In the genomic region with DNA sequence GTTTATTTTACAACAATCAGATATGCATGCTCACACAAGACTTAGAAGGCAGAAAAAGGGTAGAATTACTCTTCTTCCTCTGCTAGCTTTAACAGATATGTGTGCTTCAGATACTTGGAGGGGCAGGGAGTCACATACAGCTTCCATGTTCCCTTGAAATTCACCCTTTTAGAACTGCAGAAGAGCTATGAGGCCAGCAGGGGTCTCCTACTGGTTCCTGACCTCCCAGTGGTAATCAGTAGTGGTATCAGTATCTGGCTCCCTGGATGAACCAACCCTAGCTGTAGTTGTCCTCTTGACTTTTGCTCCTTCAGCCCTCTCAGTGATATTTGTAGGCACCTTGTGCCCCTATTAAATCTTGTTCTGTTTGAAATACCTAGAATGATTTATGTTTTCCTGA, we compare ENCODE assay signal across 9 cellular contexts.
DNase-seq lines count a peak whose midpoint lies in the region; ATAC-seq, FAIRE-seq and TF ChIP-seq lines count a peak whose summit lies in the region.
"Had no signal": no experiment of that assay in that cellular context is flagged by ENCODE, and none has a peak within 500 bp of the region (broad histone marks: within the 10 kb centered on the region; RNA-seq: fewer than 3 reads in every experiment).

No MANE protein-coding gene starts in this region.

- ATAC-seq in upper lobe of left lung (ENCODE audit: low FRiP score in 2 of 2) = no peak

- H3K36me3 ChIP-seq in SJCRH30 (no peaks in the 10 kb centered on the region), upper lobe of left lung (no peaks in the 10 kb centered on the region)

- TF ChIP-seq POLR2A in upper lobe of left lung (IDR thresholded peaks at IDR 0.05) = no peak

- no peak for FAIRE-seq in D721Med (lab: Jason Lieb, UNC)
- FAIRE-seq: TTC549 had no signal

- TF ChIP-seq CTCF in D721Med (IDR thresholded peaks at IDR 0.05; ENCODE audit: insufficient read depth, missing control alignments) (peak; percentile 14), upper lobe of left lung (IDR thresholded peaks at IDR 0.05) (no peak)

- no peak for DNase-seq in D721Med (ENCODE audit: insufficient read length, low spot score)
- DNase-seq in HEK293T (ENCODE audit: extremely low spot score) = peak; percentile 52
- peak; percentile 26 to 42 for DNase-seq in SJCRH30
- DNase-seq in iPS DF 19.7 (ENCODE audit: low read depth, low spot score) = peak; percentile 35
- DNase-seq in NCI-H1436 treated with DMSO at 0.1 percent for 48 hours (lab: John Stamatoyannopoulos, UW) = no peak
- no peak for DNase-seq in DMS153 (lab: John Stamatoyannopoulos, UW)
- no peak for DNase-seq in upper lobe of left lung
- DNase-seq in NCI-H524 treated with DMSO at 0.1 percent for 48 hours (lab: John Stamatoyannopoulos, UW) = no peak

- CTCF ChIA-PET in HEK293T (lab: Yijun Ruan, JAX) = interaction anchor here (0.8 to 0.9 kb wide), 2 partner anchors 20 to 143 kb away, joined by 3 to 5 read pairs; no protein-coding TSS in a partner anchor

- H3K27me3 ChIP-seq in SJCRH30 = no peaks in the 10 kb centered on the region
- H3K27me3 ChIP-seq in upper lobe of left lung = no peaks in the 10 kb centered on the region

- H3K4me1 ChIP-seq in SJCRH30 (peaks cover 4% of the 10 kb centered on the region; the same call in 1 of the 2 replicates), upper lobe of left lung (no peaks in the 10 kb centered on the region)

- POLR2A ChIA-PET in HEK293T (lab: Yijun Ruan, JAX) = no interaction called here

- H3K27ac ChIP-seq in SJCRH30 (no peak overlapping the region), upper lobe of left lung (no peak overlapping the region)

- TF ChIP-seq EP300 in upper lobe of left lung (IDR thresholded peaks at IDR 0.05) = no peak

- H3K4me3 ChIP-seq in SJCRH30 (no peak overlapping the region), upper lobe of left lung (no peak overlapping the region)

- H3K9me3 ChIP-seq in SJCRH30 (replicated peaks) (peaks cover 7% of the 10 kb centered on the region; the same call in 1 of the 2 replicates), upper lobe of left lung (peaks cover 0 to 5% (median 0%) of the 10 kb centered on the region in 4 donors)

TF ChIP-seq in HEK293T, 16 proteins besides CTCF, POLR2A, EP300 and RAD21:
- TF ChIP-seq SUZ12 (IDR thresholded peaks at IDR 0.05) (no peak), SP1 (IDR thresholded peaks at IDR 0.05) (no peak), CTBP1 (IDR thresholded peaks at IDR 0.05; ENCODE audit: borderline replicate concordance) (no peak), ELF4 (IDR thresholded peaks at IDR 0.05) (no peak), NFRKB (IDR thresholded peaks at IDR 0.05) (no peak), L3MBTL2 (conservative IDR thresholded peaks at IDR 0.05) (no peak), TARDBP (IDR thresholded peaks at IDR 0.05) (no peak), ARNT (IDR thresholded peaks at IDR 0.05) (no peak), FOXK2 (IDR thresholded peaks at IDR 0.05) (no peak), HDGF (IDR thresholded peaks at IDR 0.05; ENCODE audit: borderline replicate concordance) (no peak), LEF1 (IDR thresholded peaks at IDR 0.05; ENCODE audit: borderline replicate concordance) (no peak), ZNF384 (IDR thresholded peaks at IDR 0.05) (no peak)
- TF ChIP-seq, protein P1, sequence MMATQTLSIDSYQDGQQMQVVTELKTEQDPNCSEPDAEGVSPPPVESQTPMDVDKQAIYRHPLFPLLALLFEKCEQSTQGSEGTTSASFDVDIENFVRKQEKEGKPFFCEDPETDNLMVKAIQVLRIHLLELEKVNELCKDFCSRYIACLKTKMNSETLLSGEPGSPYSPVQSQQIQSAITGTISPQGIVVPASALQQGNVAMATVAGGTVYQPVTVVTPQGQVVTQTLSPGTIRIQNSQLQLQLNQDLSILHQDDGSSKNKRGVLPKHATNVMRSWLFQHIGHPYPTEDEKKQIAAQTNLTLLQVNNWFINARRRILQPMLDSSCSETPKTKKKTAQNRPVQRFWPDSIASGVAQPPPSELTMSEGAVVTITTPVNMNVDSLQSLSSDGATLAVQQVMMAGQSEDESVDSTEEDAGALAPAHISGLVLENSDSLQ (IDR thresholded peaks at IDR 0.05) = no peak

Comparison
In these comparisons a context has a peak if more than half of its experiments do, and no peak if none do; other contexts are left out.
1. DNase-seq: peak in HEK293T (single experiment), SJCRH30 (2 of 2) and iPS DF 19.7 (single experiment); none in D721Med (single experiment), NCI-H1436 treated with DMSO at 0.1 percent for 48 hours (single experiment), DMS153 (single experiment), upper lobe of left lung (0 of 2) and NCI-H524 treated with DMSO at 0.1 percent for 48 hours (single experiment).